28 cellular contexts compared by ENCODE assay signal in the genomic region with DNA sequence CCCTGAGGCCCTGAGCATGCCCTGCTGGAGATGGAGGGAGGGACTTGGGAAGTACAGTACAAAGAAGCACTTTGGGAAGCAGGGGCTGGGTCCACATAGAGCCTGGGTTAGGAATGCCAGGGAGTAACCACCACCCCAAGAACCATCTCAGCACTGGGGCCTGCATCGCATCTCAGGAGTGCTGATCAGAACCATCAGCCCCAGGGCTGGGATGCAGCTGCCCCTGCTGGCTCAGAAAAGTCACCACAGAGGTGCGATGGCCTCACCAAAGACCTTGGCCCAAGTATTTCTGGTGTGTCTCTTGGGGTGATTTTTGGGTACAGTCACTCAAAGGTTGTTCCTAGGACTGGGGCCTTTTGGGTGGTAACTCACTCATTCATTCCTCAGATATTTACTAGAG.
"Had no signal": no experiment of that assay in that cellular context is flagged by ENCODE, and none has a peak within 500 bp of the region (broad histone marks: within the 10 kb centered on the region; RNA-seq: fewer than 3 reads in every experiment).

No MANE protein-coding gene starts in this region.

- H3K4me3 Mint-ChIP-seq: naive thymus-derived CD8-positive, alpha-beta T cell; nephron; neural crest cell; stimulated activated naive B cell treated with anti-CD40 and anti-IgM and Interleukin-4, amounts not matched to agents 10 μg/mL and 1 μg/mL and 100 μg/mL, for 72 hours had no signal

- H3K9me3 ChIP-seq: left lung, lower lobe of right lung, neutrophil, ovary, right atrium auricular region, stomach, testis, thyroid gland, transverse colon, upper lobe of left lung, vagina had no signal

- H3K27ac ChIP-seq: left lung, lower lobe of right lung, neutrophil, ovary, right atrium auricular region, skin epidermis, stomach, testis, thyroid gland, transverse colon, upper lobe of left lung, vagina had no signal

- H3K4me3 ChIP-seq: left lung, lower lobe of right lung, ovary, right atrium auricular region, skin epidermis, stomach, testis, thyroid gland, transverse colon, upper lobe of left lung, vagina had no signal

- FAIRE-seq: keratinocyte had no signal

- H3K4me1 Mint-ChIP-seq: nephron; neural crest cell; stimulated activated naive B cell treated with anti-CD40 and anti-IgM and Interleukin-4, amounts not matched to agents 10 μg/mL and 1 μg/mL and 100 μg/mL, for 72 hours had no signal

- H3K36me3 Mint-ChIP-seq: naive thymus-derived CD8-positive, alpha-beta T cell; stimulated activated naive B cell treated with anti-CD40 and anti-IgM and Interleukin-4, amounts not matched to agents 10 μg/mL and 1 μg/mL and 100 μg/mL, for 72 hours had no signal

- ATAC-seq: left colon; left lung; lower lobe of right lung; naive thymus-derived CD8-positive, alpha-beta T cell; sciatic nerve; stimulated activated naive B cell treated with anti-CD40 and anti-IgM and Interleukin-4, amounts not matched to agents 10 μg/mL and 1 μg/mL and 100 μg/mL, for 72 hours; stimulated activated naive CD8-positive, alpha-beta T cell treated with anti-CD3 and anti-CD28 coated beads, Interleukin-15, Interleukin-2, amounts not matched to agents 100 U/mL and 50 U/mL, for 24 hours had no signal

- H3K9me3 Mint-ChIP-seq: naive thymus-derived CD8-positive, alpha-beta T cell; nephron; neural crest cell; stimulated activated naive B cell treated with anti-CD40 and anti-IgM and Interleukin-4, amounts not matched to agents 10 μg/mL and 1 μg/mL and 100 μg/mL, for 72 hours had no signal

- H3K27ac Mint-ChIP-seq: naive thymus-derived CD8-positive, alpha-beta T cell; nephron; progenitor cell of endocrine pancreas; stimulated activated naive B cell treated with anti-CD40 and anti-IgM and Interleukin-4, amounts not matched to agents 10 μg/mL and 1 μg/mL and 100 μg/mL, for 72 hours had no signal

- H3K36me3 ChIP-seq: left lung, lower lobe of right lung, neutrophil, ovary, right atrium auricular region, stomach, thyroid gland, transverse colon, upper lobe of left lung, vagina had no signal

- H3K4me1 ChIP-seq: left lung, lower lobe of right lung, right atrium auricular region, stomach, testis, thyroid gland, transverse colon, upper lobe of left lung, vagina had no signal

- DNase-seq: hippocampal formation; left colon; lower lobe of right lung; mammary epithelial cell; mesenchymal stem cell; naive thymus-derived CD8-positive, alpha-beta T cell; ovary; stimulated activated CD4-positive, alpha-beta T cell treated with anti-CD3 and anti-CD28 coated beads, Interleukin-12 subunit alpha, Interleukin-12 subunit beta, amount 100 ng/mL, for 4 hours; stimulated activated CD4-positive, alpha-beta T cell treated with anti-CD3 and anti-CD28 coated beads, Interleukin-15, amount 100 ng/mL, for 24 hours; stimulated activated CD4-positive, alpha-beta T cell treated with anti-CD3 and anti-CD28 coated beads, Interleukin-2, amount 100 ng/mL, for 24 hours; stimulated activated CD4-positive, alpha-beta T cell treated with anti-CD3 and anti-CD28 coated beads, Interleukin-4, amount 100 ng/mL, for 1 hour; stimulated activated naive B cell treated with anti-CD40 and anti-IgM and Interleukin-4, amounts not matched to agents 10 μg/mL and 1 μg/mL and 100 μg/mL, for 72 hours; stimulated activated naive CD8-positive, alpha-beta T cell treated with anti-CD3 and anti-CD28 coated beads, Interleukin-15, Interleukin-2, amounts not matched to agents 100 U/mL and 50 U/mL, for 24 hours; stomach; testis; thyroid gland; transverse colon; upper lobe of left lung had no signal

- H3K27me3 ChIP-seq: left lung, ovary, right atrium auricular region, stomach, testis, thyroid gland, transverse colon, upper lobe of left lung, vagina had no signal
